In genomic region chr18:24704921-24705620, GRCh38 we compare ENCODE assay signal across 15 cellular contexts.
DNase-seq lines count a peak whose midpoint lies in the region; ATAC-seq, FAIRE-seq and TF ChIP-seq lines count a peak whose summit lies in the region.
"Had no signal": no experiment of that assay in that cellular context is flagged by ENCODE, and none has a peak within 500 bp of the region (broad histone marks: within the 10 kb centered on the region; RNA-seq: fewer than 3 reads in every experiment).

No MANE protein-coding gene starts in this region.

- WGBS in heart right ventricle, 2 donors: 72 to 73% methylated on average over 7 of the region's 7 CpGs

- H3K4me3 ChIP-seq in left ventricle myocardium inferior (no peak overlapping the region), heart right ventricle (no peak overlapping the region)
- H3K4me3 ChIP-seq: adrenal gland, esophagus squamous epithelium, ovary had no signal

- intact Hi-C loops in left ventricle myocardium inferior (cut with micrococcal nuclease): no loop called here
- intact Hi-C loops in heart right ventricle (cut with DNase I): no loop called here

- H3K27ac ChIP-seq in left ventricle myocardium inferior (replicated peaks) (no peak overlapping the region), heart right ventricle (no peak overlapping the region)
- H3K27ac ChIP-seq: adrenal gland, esophagus squamous epithelium, ovary had no signal

- TF ChIP-seq CTCF in left ventricle myocardium inferior (IDR thresholded peaks at IDR 0.05; ENCODE audit: borderline replicate concordance) (no peak), heart right ventricle (IDR thresholded peaks at IDR 0.05) (no peak)

- ATAC-seq in heart right ventricle: no peak
- ATAC-seq: Panc1 had no signal

- DNase-seq in NCI-H748 (lab: John Stamatoyannopoulos, UW; ENCODE audit: unreplicated experiment) (peak; percentile 50), NCI-H748 treated with DMSO at 0.1 percent for 48 hours (lab: John Stamatoyannopoulos, UW) (no peak), NCI-H2171 treated with DMSO at 0.1 percent for 48 hours (lab: John Stamatoyannopoulos, UW) (peak; percentile 95), fibroblast of gingiva (ENCODE audit: low read depth) (peak; percentile 83), urothelium cell line (ENCODE audit: low spot score) (peak; percentile 2), NCI-H2227 treated with DMSO at 0.1 percent for 48 hours (lab: John Stamatoyannopoulos, UW) (no peak), left ventricle myocardium inferior (no peak), heart right ventricle (no peak)
- DNase-seq: activated T-cell treated with anti-CD3 and anti-CD28 coated beads, Interleukin-2, amount 50 U/mL, for 24 hours; adrenal gland; cortex of kidney; esophagus squamous epithelium; ovary; stimulated activated CD4-positive, alpha-beta T cell treated with anti-CD3 and anti-CD28 coated beads, Interleukin-15, amount 100 ng/mL, for 24 hours had no signal

- peaks cover 4% of the 10 kb centered on the region for H3K36me3 ChIP-seq in left ventricle myocardium inferior
- no peaks in the 10 kb centered on the region for H3K36me3 ChIP-seq in heart right ventricle
- H3K36me3 ChIP-seq: adrenal gland, esophagus squamous epithelium, ovary had no signal

- H3K9me3 ChIP-seq in left ventricle myocardium inferior (replicated peaks) (peaks cover 18% of the 10 kb centered on the region), heart right ventricle (peaks cover 0 to 17% (median 8%) of the 10 kb centered on the region in 11 donors)
- H3K9me3 ChIP-seq: adrenal gland, ovary had no signal

- H3K27me3 ChIP-seq in left ventricle myocardium inferior (ENCODE audit: low read depth) (peaks cover 14% of the 10 kb centered on the region), heart right ventricle (peaks cover 0 to 7% (median 0%) of the 10 kb centered on the region in 7 donors)
- H3K27me3 ChIP-seq: ovary had no signal

- no peak for FAIRE-seq in urothelium cell line (lab: Jason Lieb, UNC)

- H3K4me1 ChIP-seq in left ventricle myocardium inferior (no peaks in the 10 kb centered on the region), heart right ventricle (no peaks in the 10 kb centered on the region)
- H3K4me1 ChIP-seq: adrenal gland, esophagus squamous epithelium had no signal

Comparison
In these comparisons a context has a peak if more than half of its experiments do, and no peak if none do; other contexts are left out.
1. DNase-seq: peak in NCI-H748 (single experiment), NCI-H2171 treated with DMSO at 0.1 percent for 48 hours (single experiment), fibroblast of gingiva (single experiment) and urothelium cell line (single experiment); none in NCI-H748 treated with DMSO at 0.1 percent for 48 hours (single experiment), NCI-H2227 treated with DMSO at 0.1 percent for 48 hours (single experiment), left ventricle myocardium inferior (single experiment) and heart right ventricle (0 of 2).